Comparison of ENCODE assay signal across 21 cellular contexts in the genomic region with DNA sequence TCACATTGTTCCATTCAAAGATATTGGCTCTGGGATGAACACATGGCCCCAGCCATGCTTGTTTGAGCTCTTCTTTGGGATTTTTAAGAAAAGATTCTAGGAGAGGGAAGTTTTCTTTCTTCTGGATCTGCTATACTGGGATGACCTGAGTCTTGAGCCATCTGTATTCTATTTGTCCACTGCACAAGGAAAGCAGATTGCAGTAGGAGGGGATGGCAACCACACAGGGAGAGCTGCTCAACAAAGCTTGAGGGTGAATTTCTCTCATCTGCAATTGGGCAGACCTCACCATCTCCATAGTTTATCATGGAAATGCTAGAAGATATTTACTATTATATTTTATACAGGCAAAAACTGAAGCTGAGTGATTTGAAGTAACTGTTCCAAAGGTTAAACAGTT. TPM values are rescaled to one million over a fixed set of nuclear protein-coding genes. Genes with fewer than 3 reads are reported as not detected.
"Had no signal": no experiment of that assay in that cellular context is flagged by ENCODE, and none has a peak within 500 bp of the region (broad histone marks: within the 10 kb centered on the region; RNA-seq: fewer than 3 reads in every experiment).

No MANE protein-coding gene starts in this region.

- H3K4me3 ChIP-seq: MG63, SJSA1, SK-N-MC had no signal

- DNase-seq: Karpas-422, KG1, MG63, NCI-H1092 treated with DMSO at 0.1 percent for 48 hours, NCI-H1436, NCI-H187, NCI-H2029, NCI-H2081 treated with DMSO at 0.1 percent for 48 hours, NCI-H2171, NCI-H226, NCI-H446, NCI-H510A, NCI-H524 treated with DMSO at 0.1 percent for 48 hours, NCI-H69, NCI-H774, Right ventricle myocardium superior, RPMI8226, SIG-M5 had no signal

- H3K27ac ChIP-seq: SJSA1, SK-N-MC had no signal

- H3K27me3 ChIP-seq: MG63, SJSA1 had no signal

- H3K9me3 ChIP-seq: MG63, SJSA1 had no signal

- H3K36me3 ChIP-seq: MG63, SJSA1 had no signal

RNA-seq across cellular contexts. Expression of a gene that starts 34.3 kb away (rescaled TPM):
- total RNA-seq: HT-29, Right ventricle myocardium superior, SJSA1 had no signal

RNA-seq across cellular contexts. Expression of a gene that starts 48.3 kb away (rescaled TPM):
- total RNA-seq: SJSA1 had no signal
